Comparison of ENCODE assay signal across 8 cellular contexts in genomic region chr17:66964930-66965800, GRCh38. TPM values are rescaled to one million over a fixed set of nuclear protein-coding genes. Genes with fewer than 3 reads are reported as not detected.
DNase-seq lines count a peak whose midpoint lies in the region; ATAC-seq and TF ChIP-seq lines count a peak whose summit lies in the region.

No MANE protein-coding gene starts in this region.

- no peaks in the 10 kb centered on the region for H3K9me1 ChIP-seq in IMR-90 (ENCODE audit: insufficient read depth, low read length)

- peak overlapping the region; percentile 81 for H3K4me3 Mint-ChIP-seq in activated naive CD4-positive, alpha-beta T cell treated with anti-CD3 and anti-CD28 coated beads, Interleukin-2, amount 50 U/mL, for 24 hours

- POLR2A ChIA-PET in IMR-90 (lab: Charles Lee; ENCODE audit: unreplicated experiment): interaction anchor here (0.6 kb wide), 1 partner anchor 776 kb away, joined by 5 read pairs; no protein-coding TSS in a partner anchor

- H3K9me3 ChIP-seq in BLaER1 treated with 17β-estradiol and CSF1 and Interleukin-3, amounts not matched to agents 10 nM and 100 nM (replicated peaks in 1 of 11): no peaks in the 10 kb centered on the region
- no peaks in the 10 kb centered on the region for H3K9me3 ChIP-seq in IMR-90 (ENCODE audit: control insufficient read depth, insufficient read depth, low read length)
- no peaks in the 10 kb centered on the region for H3K9me3 ChIP-seq in iPS DF 6.9 (ENCODE audit: control insufficient read depth, insufficient read depth, low read length)

- peaks cover 11% of the 10 kb centered on the region for H3K4me1 Mint-ChIP-seq in activated naive CD4-positive, alpha-beta T cell treated with anti-CD3 and anti-CD28 coated beads, Interleukin-2, amount 50 U/mL, for 24 hours

- in situ Hi-C loops in IMR-90 (cut with MboI; ENCODE audit: low sequenced_read_pairs): no loop called here

- no peak overlapping the region for H4K5ac ChIP-seq in IMR-90 (ENCODE audit: low read depth, low read length)

- H2BK120ac ChIP-seq in IMR-90 (ENCODE audit: low read depth, low read length): no peak overlapping the region

- H3K27me3 ChIP-seq in BLaER1 treated with 17β-estradiol and CSF1 and Interleukin-3, amounts not matched to agents 10 nM and 100 nM: peaks cover 51 to 64% (median 60%) of the 10 kb centered on the region in 11 experiments
- H3K27me3 ChIP-seq in IMR-90 (ENCODE audit: control insufficient read depth, insufficient read depth, low read length): peaks cover 78% of the 10 kb centered on the region
- peaks cover 14% of the 10 kb centered on the region; the same call in 1 of the 2 replicates for H3K27me3 ChIP-seq in iPS DF 6.9 (ENCODE audit: control insufficient read depth, insufficient read depth, low read length)

- H3K79me1 ChIP-seq in IMR-90 (ENCODE audit: low read depth in 1 of 2, low read length in 2 of 2): no peaks in the 10 kb centered on the region

- H2BK20ac ChIP-seq in IMR-90 (ENCODE audit: low read depth, low read length): no peak overlapping the region

- H3K4me1 ChIP-seq in BLaER1 treated with 17β-estradiol and CSF1 and Interleukin-3, amounts not matched to agents 10 nM and 100 nM: peaks cover 8 to 44% (median 23%) of the 10 kb centered on the region in 10 experiments
- H3K4me1 ChIP-seq in IMR-90 (ENCODE audit: control insufficient read depth, insufficient read depth, low read length): peaks cover 3% of the 10 kb centered on the region
- peaks cover 5% of the 10 kb centered on the region for H3K4me1 ChIP-seq in iPS DF 6.9 (ENCODE audit: control insufficient read depth, insufficient read depth, low read length)

- no peak overlapping the region for H4K8ac ChIP-seq in IMR-90 (ENCODE audit: low read depth in 2 of 2, low read length in 2 of 2)

- H3K27ac ChIP-seq in BLaER1 treated with 17β-estradiol and CSF1 and Interleukin-3, amounts not matched to agents 10 nM and 100 nM: peak overlapping the region in 1 of 11 experiments; percentile 32; a peak in 1 of 22 replicates
- no peak overlapping the region for H3K27ac ChIP-seq in IMR-90 (ENCODE audit: insufficient read depth, low read length)
- H3K27ac ChIP-seq in iPS DF 6.9 (ENCODE audit: low read length): no peak overlapping the region

- no peak overlapping the region for H2BK15ac ChIP-seq in IMR-90 (ENCODE audit: low read depth, low read length)

- H2AK9ac ChIP-seq in IMR-90 (replicated peaks; ENCODE audit: low read depth, low read length, poor library complexity): peak overlapping the region; percentile 18

- H4K91ac ChIP-seq in IMR-90 (ENCODE audit: insufficient read depth, low read depth, low read length): no peak overlapping the region

- peak overlapping the region; percentile 91 to 100 (median 99) for H3K4me2 ChIP-seq in BLaER1 treated with 17β-estradiol and CSF1 and Interleukin-3, amounts not matched to agents 10 nM and 100 nM
- H3K4me2 ChIP-seq in IMR-90 (ENCODE audit: low read depth, low read length): peak overlapping the region; percentile 80

- H3K56ac ChIP-seq in IMR-90 (ENCODE audit: extremely low read depth, insufficient read depth, low read length): no peak overlapping the region

- H3K27ac Mint-ChIP-seq in activated naive CD4-positive, alpha-beta T cell treated with anti-CD3 and anti-CD28 coated beads, Interleukin-2, amount 50 U/mL, for 24 hours: no peak overlapping the region

- H3K4ac ChIP-seq in IMR-90 (ENCODE audit: low read depth, low read length): no peak overlapping the region

- dilution Hi-C loops in IMR-90 (cut with HindIII; ENCODE audit: low sequenced_read_pairs, unreplicated experiment): no loop called here

- peaks cover 52% of the 10 kb centered on the region for H3K27me3 Mint-ChIP-seq in activated naive CD4-positive, alpha-beta T cell treated with anti-CD3 and anti-CD28 coated beads, Interleukin-2, amount 50 U/mL, for 24 hours

- H3K9me3 Mint-ChIP-seq in activated naive CD4-positive, alpha-beta T cell treated with anti-CD3 and anti-CD28 coated beads, Interleukin-2, amount 50 U/mL, for 24 hours: no peaks in the 10 kb centered on the region

- no peak overlapping the region for H3K18ac ChIP-seq in IMR-90 (ENCODE audit: low read depth, low read length)

- WGBS in IMR-90 (ENCODE audit: extremely low coverage in 2 of 2, insufficient read length in 1 of 2), 2 experiments: 2% methylated on average over 12 of the region's 92 CpGs; no CpG with 5 or more reads in 1 of the 2 experiments
- WGBS in iPS DF 6.9 (ENCODE audit: insufficient coverage, insufficient read length): no CpG with 5 or more reads among the region's 92 CpGs

- intact Hi-C loops in IMR-90 (cut with micrococcal nuclease): no loop called here

- TF ChIP-seq POLR2A in IMR-90 (IDR thresholded peaks at IDR 0.05; ENCODE audit: low read depth, low read length): no peak

- no TSS peak for BruUV-seq in IMR-90 (replicated peaks; lab: Mats Ljungman, UMichigan)

- H2BK5ac ChIP-seq in IMR-90 (ENCODE audit: low read depth, low read length, poor library complexity, severe bottlenecking): no peak overlapping the region

- no peak for TF ChIP-seq RAD21 in IMR-90 (IDR thresholded peaks at IDR 0.05; ENCODE audit: low read length)

- no peaks in the 10 kb centered on the region for H3K36me3 ChIP-seq in BLaER1 treated with 17β-estradiol and CSF1 and Interleukin-3, amounts not matched to agents 10 nM and 100 nM
- H3K36me3 ChIP-seq in IMR-90 (ENCODE audit: control insufficient read depth, insufficient read depth, low read length) (no peaks in the 10 kb centered on the region), iPS DF 6.9 (ENCODE audit: control insufficient read depth, insufficient read depth, low read length) (no peaks in the 10 kb centered on the region)

- no peaks in the 10 kb centered on the region for H3K36me3 Mint-ChIP-seq in activated naive CD4-positive, alpha-beta T cell treated with anti-CD3 and anti-CD28 coated beads, Interleukin-2, amount 50 U/mL, for 24 hours

- TF ChIP-seq CTCF in IMR-90 (conservative IDR thresholded peaks at IDR 0.05; ENCODE audit: low read depth, low read length): no peak

- H3K4me3 ChIP-seq in BLaER1 treated with 17β-estradiol and CSF1 and Interleukin-3, amounts not matched to agents 10 nM and 100 nM: peak overlapping the region; percentile 59 to 75 (median 69)
- H3K4me3 ChIP-seq in IMR-90 (ENCODE audit: insufficient read depth, low read depth, low read length) (peak overlapping the region; percentile 43), iPS DF 6.9 (ENCODE audit: low read length) (peak overlapping the region; percentile 84; the same call in 1 of the 2 replicates)

- H2AFZ ChIP-seq in IMR-90 (replicated peaks; ENCODE audit: low read length, poor library complexity): peak overlapping the region; percentile 85

- DNase-seq in IMR-90: no peak
- DNase-seq in iPS DF 6.9 (ENCODE audit: low read depth, low spot score): no peak
- DNase-seq in stimulated activated CD4-positive, alpha-beta T cell treated with anti-CD3 and anti-CD28 coated beads, Interleukin-15, amount 100 ng/mL, for 24 hours: peak; percentile 59
- DNase-seq in NCI-H2029 treated with DMSO at 0.1 percent for 48 hours (lab: John Stamatoyannopoulos, UW): no peak

- no peak overlapping the region for H3K14ac ChIP-seq in IMR-90 (replicated peaks; ENCODE audit: low read depth, low read length)

- no peak overlapping the region for H3K23ac ChIP-seq in IMR-90 (ENCODE audit: low read depth, low read length)

- H2AK5ac ChIP-seq in IMR-90 (ENCODE audit: low read depth, low read length): no peak overlapping the region

- H4K20me1 ChIP-seq in BLaER1 treated with 17β-estradiol and CSF1 and Interleukin-3, amounts not matched to agents 10 nM and 100 nM: peaks cover 0 to 45% (median 15%) of the 10 kb centered on the region in 11 experiments; a peak in 15 of 22 replicates
- H4K20me1 ChIP-seq in IMR-90 (ENCODE audit: insufficient read depth, low read length): no peaks in the 10 kb centered on the region

- ATAC-seq in IMR-90 (ENCODE audit: low read depth) (peak; percentile 45), HG02870 (IDR thresholded peaks at IDR 0.05; ENCODE audit: unreplicated experiment) (no peak), GM18909 (IDR thresholded peaks at IDR 0.05; ENCODE audit: poor library complexity, unreplicated experiment) (no peak)

- CTCF ChIA-PET in IMR-90 (lab: Yijun Ruan, JAX): no interaction called here

- peak overlapping the region in 9 of 11 experiments; percentile 13 to 67 (median 46); a peak in 16 of 22 replicates for H3K9ac ChIP-seq in BLaER1 treated with 17β-estradiol and CSF1 and Interleukin-3, amounts not matched to agents 10 nM and 100 nM
- no peak overlapping the region for H3K9ac ChIP-seq in IMR-90 (ENCODE audit: low read depth, low read length)

TF ChIP-seq in IMR-90, 13 proteins besides CTCF, POLR2A, EP300 and RAD21 (continues in another document):
- no peak for TF ChIP-seq SMC3 (IDR thresholded peaks at IDR 0.05; ENCODE audit: low read depth, low read length)
- TF ChIP-seq CEBPB (IDR thresholded peaks at IDR 0.05; ENCODE audit: low read depth, low read length): no peak
- no peak for TF ChIP-seq RFX5 (IDR thresholded peaks at IDR 0.05; ENCODE audit: low read depth, low read length)
- TF ChIP-seq NFE2L2 (IDR thresholded peaks at IDR 0.05; ENCODE audit: low read depth, low read length): no peak
- no peak for TF ChIP-seq RCOR1 (IDR thresholded peaks at IDR 0.05; ENCODE audit: insufficient replicate concordance, low read length)
- no peak for TF ChIP-seq CHD1 (IDR thresholded peaks at IDR 0.05; ENCODE audit: low read depth, low read length)
- TF ChIP-seq USF2 (IDR thresholded peaks at IDR 0.05; ENCODE audit: low read depth, low read length): no peak
- no peak for TF ChIP-seq MXI1 (IDR thresholded peaks at IDR 0.05; ENCODE audit: borderline replicate concordance, low read depth, low read length)
- no peak for TF ChIP-seq MAFK (IDR thresholded peaks at IDR 0.05; ENCODE audit: low read depth, low read length)
- no peak for TF ChIP-seq MAZ (IDR thresholded peaks at IDR 0.05; ENCODE audit: borderline replicate concordance, low read depth, low read length)
- TF ChIP-seq BHLHE40 (IDR thresholded peaks at IDR 0.05; ENCODE audit: low read depth, low read length): no peak
- no peak for TF ChIP-seq FOS (IDR thresholded peaks at IDR 0.05; ENCODE audit: low read depth, low read length)

RNA-seq across cellular contexts. Expression of gene CACNG4, which starts 0.7 kb away (rescaled TPM):
- under 0.01 TPM in 2 replicates for total RNA-seq in IMR-90 (2012; rRNA removed)
- polyA plus RNA-seq in IMR-90 (2012; rRNA removed): 0.44 and 0.53 TPM in 2 replicates
- polyA plus RNA-seq in IMR-90 (2012; cell fraction: cytosol; rRNA removed): 0.25 and 0.42 TPM in 2 replicates
- polyA plus RNA-seq in IMR-90 (2012; cell fraction: nucleus; rRNA removed; ENCODE audit: low replicate concordance): 0.16 and 0.33 TPM in 2 replicates
